ENCODE assay signal across 2 cellular contexts in the genomic region with DNA sequence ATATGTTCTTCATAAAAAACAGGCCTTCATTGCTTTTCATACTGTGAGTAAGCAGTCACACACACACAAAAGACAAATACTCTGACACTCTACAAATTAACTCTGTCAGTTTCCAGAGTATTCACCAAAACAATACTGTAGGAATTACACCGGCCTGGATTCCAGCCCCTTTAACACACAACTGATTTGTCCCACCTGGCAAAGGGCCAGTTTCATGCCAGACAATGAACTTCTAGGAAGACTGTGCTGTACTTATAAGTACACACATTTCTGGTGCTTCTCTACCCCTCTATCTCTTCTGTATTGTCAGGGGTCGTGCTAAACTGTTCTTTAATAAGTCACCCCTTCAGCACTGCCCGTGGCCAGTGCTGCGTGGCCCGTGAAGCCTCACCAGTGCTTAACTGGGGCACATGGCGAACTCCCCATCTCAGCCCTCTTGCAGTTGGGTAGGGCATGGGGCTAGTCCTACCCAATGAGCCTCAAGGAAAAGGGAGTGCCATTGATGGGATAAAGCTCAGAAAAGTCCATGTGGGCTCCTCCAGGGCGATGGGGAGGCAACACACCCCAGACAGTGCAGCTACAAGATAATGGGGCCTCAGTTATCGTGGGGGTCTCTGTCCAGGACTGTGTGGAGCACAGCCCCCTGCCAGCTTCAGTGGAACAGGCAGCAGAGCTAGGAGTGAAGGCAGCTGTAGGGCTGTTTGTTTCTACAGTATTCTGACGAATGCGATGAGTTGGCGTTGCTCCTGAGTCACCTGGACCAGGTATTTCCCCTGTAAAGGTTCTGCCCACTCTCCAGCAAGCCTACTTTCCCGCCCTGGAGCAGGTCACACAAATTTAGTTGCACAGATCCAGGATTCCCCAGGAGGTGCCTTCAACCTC.
TF ChIP-seq lines count a peak whose summit lies in the region.

No MANE protein-coding gene starts in this region.

TF ChIP-seq in GM23338, 12 proteins besides CTCF, POLR2A, EP300 and RAD21 (continued from another document and continues in another):
- TF ChIP-seq REST (IDR thresholded peaks at IDR 0.05; ENCODE audit: unreplicated experiment): no peak
- TF ChIP-seq ZNF462 (CRISPR knock-in tag; IDR thresholded peaks at IDR 0.05): no peak
- TF ChIP-seq, protein P1, sequence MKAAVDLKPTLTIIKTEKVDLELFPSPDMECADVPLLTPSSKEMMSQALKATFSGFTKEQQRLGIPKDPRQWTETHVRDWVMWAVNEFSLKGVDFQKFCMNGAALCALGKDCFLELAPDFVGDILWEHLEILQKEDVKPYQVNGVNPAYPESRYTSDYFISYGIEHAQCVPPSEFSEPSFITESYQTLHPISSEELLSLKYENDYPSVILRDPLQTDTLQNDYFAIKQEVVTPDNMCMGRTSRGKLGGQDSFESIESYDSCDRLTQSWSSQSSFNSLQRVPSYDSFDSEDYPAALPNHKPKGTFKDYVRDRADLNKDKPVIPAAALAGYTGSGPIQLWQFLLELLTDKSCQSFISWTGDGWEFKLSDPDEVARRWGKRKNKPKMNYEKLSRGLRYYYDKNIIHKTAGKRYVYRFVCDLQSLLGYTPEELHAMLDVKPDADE (IDR thresholded peaks at IDR 0.05): no peak
- no peak for TF ChIP-seq EZH2phosphoT487 (IDR thresholded peaks at IDR 0.05; ENCODE audit: unreplicated experiment)
- TF ChIP-seq ZNF114 (CRISPR knock-in tag; IDR thresholded peaks at IDR 0.05): no peak
- no peak for TF ChIP-seq CREB1 (CRISPR knock-in tag; IDR thresholded peaks at IDR 0.05; ENCODE audit: low read depth)
- TF ChIP-seq EZH2 (IDR thresholded peaks at IDR 0.05; ENCODE audit: low read depth, unreplicated experiment): no peak

TF ChIP-seq in K562, 482 proteins besides CTCF, POLR2A, EP300 and RAD21 (continued from another document):
- TF ChIP-seq, protein P2, sequence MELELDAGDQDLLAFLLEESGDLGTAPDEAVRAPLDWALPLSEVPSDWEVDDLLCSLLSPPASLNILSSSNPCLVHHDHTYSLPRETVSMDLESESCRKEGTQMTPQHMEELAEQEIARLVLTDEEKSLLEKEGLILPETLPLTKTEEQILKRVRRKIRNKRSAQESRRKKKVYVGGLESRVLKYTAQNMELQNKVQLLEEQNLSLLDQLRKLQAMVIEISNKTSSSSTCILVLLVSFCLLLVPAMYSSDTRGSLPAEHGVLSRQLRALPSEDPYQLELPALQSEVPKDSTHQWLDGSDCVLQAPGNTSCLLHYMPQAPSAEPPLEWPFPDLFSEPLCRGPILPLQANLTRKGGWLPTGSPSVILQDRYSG (tag; conservative IDR thresholded peaks at IDR 0.05; ENCODE audit: low read depth): no peak
- no peak for TF ChIP-seq HNRNPLL (IDR thresholded peaks at IDR 0.05; ENCODE audit: low read depth, low read length, poor library complexity, severe bottlenecking)
